ENCODE assay signal across 37 cellular contexts in the genomic region with DNA sequence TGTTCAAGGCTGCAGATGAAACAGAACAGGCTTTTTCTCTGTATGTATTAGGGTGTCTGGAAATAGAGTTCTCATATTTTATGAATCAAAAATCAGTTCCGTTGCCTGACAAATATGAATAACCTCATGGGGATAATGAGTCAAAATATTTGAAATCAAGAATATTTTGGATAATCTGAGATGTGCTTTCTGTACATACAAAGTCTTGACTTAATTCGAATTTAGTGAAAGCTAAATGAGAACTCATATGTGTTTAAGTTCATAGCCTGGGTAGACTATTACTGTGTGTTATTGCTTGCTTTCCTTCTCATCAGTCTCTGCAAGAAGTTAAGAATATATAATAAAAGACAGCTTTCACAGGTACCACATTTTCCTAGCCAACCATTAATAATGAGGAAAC.
"Had no signal": no experiment of that assay in that cellular context is flagged by ENCODE, and none has a peak within 500 bp of the region (broad histone marks: within the 10 kb centered on the region; RNA-seq: fewer than 3 reads in every experiment).

No MANE protein-coding gene starts in this region.

- H3K4me1 ChIP-seq: ascending aorta, body of pancreas had no signal

- H3K9me3 ChIP-seq: ascending aorta, body of pancreas had no signal

- H3K4me3 Mint-ChIP-seq: activated B cell treated with CpG ODN at 0.5 μM for 24 hours; activated CD4-positive, alpha-beta memory T cell treated with anti-CD3 and anti-CD28 coated beads for 36 hours; activated CD4-positive, alpha-beta T cell treated with anti-CD3 and anti-CD28 coated beads, Interleukin-2, amount 10 ng/mL, durations not matched to agents 24 days and 14 days; activated CD8-positive, alpha-beta T cell treated with anti-CD3 and anti-CD28 coated beads for 36 hours; activated naive CD4-positive, alpha-beta T cell treated with anti-CD3 and anti-CD28 coated beads, Interleukin-2, amount 10 ng/mL, durations not matched to agents 7 days and 5 days; activated naive CD4-positive, alpha-beta T cell treated with anti-CD3 and anti-CD28 coated beads, Interleukin-2, amount 50 U/mL, for 24 hours; activated naive CD8-positive, alpha-beta T cell; activated naive CD8-positive, alpha-beta T cell treated with anti-CD3 and anti-CD28 coated beads, Interleukin-2, amount 10 ng/mL, durations not matched to agents 7 days and 5 days; activated naive CD8-positive, alpha-beta T cell treated with anti-CD3 and anti-CD28 coated beads, Interleukin-2, amount 50 U/mL, for 24 hours; activated T-cell treated with anti-CD3 and anti-CD28 coated beads, Interleukin-2, amount 50 U/mL, for 4 hours; activated T-cell treated with anti-CD3 and anti-CD28 coated beads, Interleukin-2, amount 50 U/mL, for 72 hours; activated T-helper 1 cell treated with anti-CD3 and anti-CD28 coated beads, Interleukin-12 subunit alpha, Interleukin-12 subunit beta, Interleukin-2, Interleukin-4 antibody, amounts not matched to agents 30 ng/mL and 10 ng/mL and 1 ng/mL, durations not matched to agents 14 hours and 24 hours and 36 hours; activated T-helper 17 cell treated with anti-CD3 and anti-CD28 coated beads, Interleukin-2, amount 50 U/mL, for 72 hours; central memory CD8-positive, alpha-beta T cell; T-helper 1 cell treated with Interleukin-12 subunit alpha and Interleukin-12 subunit beta and Interleukin-4 antibody, amounts not matched to agents 30 μg/mL and 1 μg/mL, for 36 hours; T-helper 2 cell treated with Interferon-gamma antibody and Interleukin-4, amounts not matched to agents 5 μg/mL and 100 μg/mL, for 36 hours had no signal

- FAIRE-seq: bronchial epithelial cell, TTC549 had no signal

- H3K36me3 Mint-ChIP-seq: activated CD4-positive, alpha-beta memory T cell treated with anti-CD3 and anti-CD28 coated beads for 36 hours; activated naive CD4-positive, alpha-beta T cell treated with anti-CD3 and anti-CD28 coated beads, Interleukin-2, amount 10 ng/mL, durations not matched to agents 7 days and 5 days; activated naive CD4-positive, alpha-beta T cell treated with anti-CD3 and anti-CD28 coated beads, Interleukin-2, amount 50 U/mL, for 24 hours; activated naive CD8-positive, alpha-beta T cell; activated naive CD8-positive, alpha-beta T cell treated with anti-CD3 and anti-CD28 coated beads, Interleukin-2, amount 10 ng/mL, durations not matched to agents 7 days and 5 days had no signal

- DNase-seq: activated B cell treated with CpG ODN at 0.5 μM for 24 hours; activated CD4-positive, alpha-beta memory T cell treated with anti-CD3 and anti-CD28 coated beads for 36 hours; activated CD4-positive, alpha-beta T cell treated with anti-CD3 and anti-CD28 coated beads for 4 hours; activated CD4-positive, alpha-beta T cell treated with anti-CD3 and anti-CD28 coated beads, Interleukin-2, amount 10 ng/mL, durations not matched to agents 24 days and 14 days; activated CD4-positive, alpha-beta T cell treated with anti-CD3 and anti-CD28 coated beads, Interleukin-2, amount 50 U/mL, for 1 hour; activated CD4-positive, alpha-beta T cell treated with anti-CD3 and anti-CD28 coated beads, Interleukin-2, amount 50 U/mL, for 4 hours; activated CD4-positive, CD25-positive, alpha-beta regulatory T cell treated with anti-CD3 and anti-CD28 coated beads, Interleukin-2, amount 50 U/mL, for 72 hours; activated CD8-positive, alpha-beta memory T cell treated with anti-CD3 and anti-CD28 coated beads, Interleukin-2, amount 50 U/mL, for 4 hours; activated CD8-positive, alpha-beta T cell treated with anti-CD3 and anti-CD28 coated beads for 36 hours; activated effector memory CD4-positive, alpha-beta T cell treated with Interleukin-2 at 50 U/mL for 16 hours; activated gamma-delta T cell; activated naive CD4-positive, alpha-beta T cell treated with anti-CD3 and anti-CD28 coated beads, Interleukin-2, amount 10 ng/mL, durations not matched to agents 7 days and 5 days; activated naive CD4-positive, alpha-beta T cell treated with Interleukin-2 at 50 U/mL for 16 hours; activated naive CD8-positive, alpha-beta T cell treated with anti-CD3 and anti-CD28 coated beads, Interleukin-2, amount 10 ng/mL, durations not matched to agents 7 days and 5 days; activated naive CD8-positive, alpha-beta T cell treated with anti-CD3 and anti-CD28 coated beads, Interleukin-2, amount 50 U/mL, for 24 hours; activated T-cell treated with anti-CD3 and anti-CD28 coated beads for 4 hours; activated T-cell treated with anti-CD3 and anti-CD28 coated beads, Interleukin-2, amount 50 U/mL, for 1 hour; activated T-cell treated with anti-CD3 and anti-CD28 coated beads, Interleukin-2, amount 50 U/mL, for 4 hours; activated T-cell treated with anti-CD3 and anti-CD28 coated beads, Interleukin-2, amount 50 U/mL, for 72 hours; amygdala; anterior cingulate cortex; T-helper 1 cell; T-helper 2 cell; T-helper 9 cell had no signal

- H3K36me3 ChIP-seq: ascending aorta, cardiac muscle cell had no signal

- H3K27me3 ChIP-seq: ascending aorta, body of pancreas, cardiac muscle cell had no signal

- H3K27ac ChIP-seq: body of pancreas, cardiac muscle cell, VCaP had no signal

- H3K9me3 Mint-ChIP-seq: activated CD4-positive, alpha-beta T cell treated with anti-CD3 and anti-CD28 coated beads, Interleukin-2, amount 10 ng/mL, durations not matched to agents 24 days and 14 days; activated T-helper 17 cell treated with anti-CD3 and anti-CD28 coated beads, Interleukin-2, amount 50 U/mL, for 72 hours had no signal

- H3K27me3 Mint-ChIP-seq: activated B cell treated with CpG ODN at 0.5 μM for 24 hours; activated CD4-positive, alpha-beta memory T cell treated with anti-CD3 and anti-CD28 coated beads for 36 hours; activated CD4-positive, alpha-beta T cell treated with anti-CD3 and anti-CD28 coated beads, Interleukin-2, amount 10 ng/mL, durations not matched to agents 24 days and 14 days; activated CD8-positive, alpha-beta T cell treated with anti-CD3 and anti-CD28 coated beads for 36 hours; activated naive CD4-positive, alpha-beta T cell treated with anti-CD3 and anti-CD28 coated beads, Interleukin-2, amount 10 ng/mL, durations not matched to agents 7 days and 5 days; activated naive CD4-positive, alpha-beta T cell treated with anti-CD3 and anti-CD28 coated beads, Interleukin-2, amount 50 U/mL, for 24 hours; activated naive CD8-positive, alpha-beta T cell; activated naive CD8-positive, alpha-beta T cell treated with anti-CD3 and anti-CD28 coated beads, Interleukin-2, amount 10 ng/mL, durations not matched to agents 7 days and 5 days; activated naive CD8-positive, alpha-beta T cell treated with anti-CD3 and anti-CD28 coated beads, Interleukin-2, amount 50 U/mL, for 24 hours; activated T-helper 17 cell treated with anti-CD3 and anti-CD28 coated beads, Interleukin-2, amount 50 U/mL, for 72 hours; central memory CD8-positive, alpha-beta T cell had no signal

- H3K4me1 Mint-ChIP-seq: activated B cell treated with CpG ODN at 0.5 μM for 24 hours; activated CD4-positive, alpha-beta T cell treated with anti-CD3 and anti-CD28 coated beads, Interleukin-2, amount 10 ng/mL, durations not matched to agents 24 days and 14 days; activated naive CD4-positive, alpha-beta T cell treated with anti-CD3 and anti-CD28 coated beads, Interleukin-2, amount 10 ng/mL, durations not matched to agents 7 days and 5 days; activated naive CD4-positive, alpha-beta T cell treated with anti-CD3 and anti-CD28 coated beads, Interleukin-2, amount 50 U/mL, for 24 hours; activated naive CD8-positive, alpha-beta T cell treated with anti-CD3 and anti-CD28 coated beads, Interleukin-2, amount 10 ng/mL, durations not matched to agents 7 days and 5 days; activated naive CD8-positive, alpha-beta T cell treated with anti-CD3 and anti-CD28 coated beads, Interleukin-2, amount 50 U/mL, for 24 hours; activated T-helper 17 cell treated with anti-CD3 and anti-CD28 coated beads, Interleukin-2, amount 50 U/mL, for 72 hours; central memory CD8-positive, alpha-beta T cell had no signal

- H3K27ac Mint-ChIP-seq: activated B cell treated with CpG ODN at 0.5 μM for 24 hours; activated CD4-positive, alpha-beta memory T cell treated with anti-CD3 and anti-CD28 coated beads for 36 hours; activated CD4-positive, alpha-beta T cell treated with anti-CD3 and anti-CD28 coated beads, Interleukin-2, amount 10 ng/mL, durations not matched to agents 24 days and 14 days; activated CD8-positive, alpha-beta T cell treated with anti-CD3 and anti-CD28 coated beads for 36 hours; activated naive CD4-positive, alpha-beta T cell treated with anti-CD3 and anti-CD28 coated beads, Interleukin-2, amount 10 ng/mL, durations not matched to agents 7 days and 5 days; activated naive CD4-positive, alpha-beta T cell treated with anti-CD3 and anti-CD28 coated beads, Interleukin-2, amount 50 U/mL, for 24 hours; activated naive CD8-positive, alpha-beta T cell; activated naive CD8-positive, alpha-beta T cell treated with anti-CD3 and anti-CD28 coated beads, Interleukin-2, amount 10 ng/mL, durations not matched to agents 7 days and 5 days; activated naive CD8-positive, alpha-beta T cell treated with anti-CD3 and anti-CD28 coated beads, Interleukin-2, amount 50 U/mL, for 24 hours; activated T-cell treated with anti-CD3 and anti-CD28 coated beads, Interleukin-2, amount 50 U/mL, for 72 hours; activated T-helper 1 cell treated with anti-CD3 and anti-CD28 coated beads, Interleukin-12 subunit alpha, Interleukin-12 subunit beta, Interleukin-2, Interleukin-4 antibody, amounts not matched to agents 30 ng/mL and 10 ng/mL and 1 ng/mL, durations not matched to agents 14 hours and 24 hours and 36 hours; activated T-helper 17 cell treated with anti-CD3 and anti-CD28 coated beads, Interleukin-2, amount 50 U/mL, for 72 hours; T-helper 1 cell treated with Interleukin-12 subunit alpha and Interleukin-12 subunit beta and Interleukin-4 antibody, amounts not matched to agents 30 μg/mL and 1 μg/mL, for 36 hours; T-helper 2 cell treated with Interferon-gamma antibody and Interleukin-4, amounts not matched to agents 5 μg/mL and 100 μg/mL, for 36 hours had no signal

- H3K4me3 ChIP-seq: ascending aorta, body of pancreas, cardiac muscle cell had no signal
